8 cellular contexts compared by ENCODE assay signal in genomic region chr3:156674046-156674910, GRCh38. TPM values are rescaled to one million over a fixed set of nuclear protein-coding genes. Genes with fewer than 3 reads are reported as not detected.
DNase-seq lines count a peak whose midpoint lies in the region; ATAC-seq lines count a peak whose summit lies in the region.

Gene TIPARP (plus strand): TSS chr3:156674590. CDS start chr3:156677698, 3,108 bp downstream.

- H3K4me1 Mint-ChIP-seq in activated CD4-positive, alpha-beta T cell treated with anti-CD3 and anti-CD28 coated beads, Interleukin-2, amount 10 ng/mL, durations not matched to agents 7 days and 5 days = peaks cover 49% of the 10 kb centered on the region

- peak within 1 kb of the TSS; percentile 95 for H3K4me3 Mint-ChIP-seq in activated CD4-positive, alpha-beta T cell treated with anti-CD3 and anti-CD28 coated beads, Interleukin-2, amount 10 ng/mL, durations not matched to agents 7 days and 5 days

- H3K9me3 Mint-ChIP-seq in activated CD4-positive, alpha-beta T cell treated with anti-CD3 and anti-CD28 coated beads, Interleukin-2, amount 10 ng/mL, durations not matched to agents 7 days and 5 days = no peaks in the 10 kb centered on the region

- DNase-seq in C1 segment of cervical spinal cord (lab: John Stamatoyannopoulos, UW) = peak; percentile 93 to 100 (median 98)
- peak; percentile 98 for DNase-seq in NCI-H526 treated with DMSO at 0.1 percent for 48 hours (lab: John Stamatoyannopoulos, UW)
- peak; percentile 99 for DNase-seq in activated CD4-positive, alpha-beta T cell treated with anti-CD3 and anti-CD28 coated beads, Interleukin-2, amount 10 ng/mL, durations not matched to agents 7 days and 5 days
- peak; percentile 97 for DNase-seq in cortex of kidney (lab: John Stamatoyannopoulos, UW)
- DNase-seq in left kidney (ENCODE audit: low read depth, low spot score) = peak; percentile 99
- DNase-seq in stimulated activated CD4-positive, alpha-beta T cell treated with anti-CD3 and anti-CD28 coated beads, Interleukin-2, amount 100 ng/mL, for 24 hours = peak; percentile 99

- H3K27ac Mint-ChIP-seq in activated CD4-positive, alpha-beta T cell treated with anti-CD3 and anti-CD28 coated beads, Interleukin-2, amount 10 ng/mL, durations not matched to agents 7 days and 5 days = peak within 1 kb of the TSS; percentile 98

- no peaks in the 10 kb centered on the region for H3K27me3 Mint-ChIP-seq in activated CD4-positive, alpha-beta T cell treated with anti-CD3 and anti-CD28 coated beads, Interleukin-2, amount 10 ng/mL, durations not matched to agents 7 days and 5 days

- peaks cover 31% of the 10 kb centered on the region for H3K36me3 Mint-ChIP-seq in activated CD4-positive, alpha-beta T cell treated with anti-CD3 and anti-CD28 coated beads, Interleukin-2, amount 10 ng/mL, durations not matched to agents 7 days and 5 days (ENCODE audit: low read depth)

- ATAC-seq in GM19328 (IDR thresholded peaks at IDR 0.05; ENCODE audit: unreplicated experiment) = peak; percentile 78
- ATAC-seq in HG03520 (IDR thresholded peaks at IDR 0.05; ENCODE audit: unreplicated experiment) = peak; percentile 81

- POLR2A ChIA-PET in activated CD4-positive, alpha-beta T cell treated with anti-CD3 and anti-CD28 coated beads, Interleukin-2, amount 10 ng/mL, durations not matched to agents 7 days and 5 days (lab: Charles Lee) = interaction anchor here (1.2 to 1.5 kb wide), 2 partner anchors 10 to 30 kb away, joined by 3 to 4 read pairs; no protein-coding TSS in a partner anchor

- CTCF ChIA-PET in activated CD4-positive, alpha-beta T cell treated with anti-CD3 and anti-CD28 coated beads, Interleukin-2, amount 10 ng/mL, durations not matched to agents 7 days and 5 days (lab: Charles Lee) = interaction anchor here (0.8 to 4.2 kb wide), 23 partner anchors 8 to 486 kb away, joined by 3 to 28 read pairs (median 4); partner anchors contain the start of genes CCNL1 and SSR3

RNA-seq across cellular contexts. Expression of gene TIPARP, which starts in this region (rescaled TPM):
- total RNA-seq in activated CD4-positive, alpha-beta T cell treated with anti-CD3 and anti-CD28 coated beads, Interleukin-2, amount 10 ng/mL, durations not matched to agents 7 days and 5 days = 10 to 100 TPM; 58.0 to 66.0 TPM

Comparison
In these comparisons a context has a peak if more than half of its experiments do, and no peak if none do; other contexts are left out.
1. Peak in every context shown above with its lines: DNase-seq and ATAC-seq.